Comparison of ENCODE assay signal across 24 cellular contexts in the genomic region with DNA sequence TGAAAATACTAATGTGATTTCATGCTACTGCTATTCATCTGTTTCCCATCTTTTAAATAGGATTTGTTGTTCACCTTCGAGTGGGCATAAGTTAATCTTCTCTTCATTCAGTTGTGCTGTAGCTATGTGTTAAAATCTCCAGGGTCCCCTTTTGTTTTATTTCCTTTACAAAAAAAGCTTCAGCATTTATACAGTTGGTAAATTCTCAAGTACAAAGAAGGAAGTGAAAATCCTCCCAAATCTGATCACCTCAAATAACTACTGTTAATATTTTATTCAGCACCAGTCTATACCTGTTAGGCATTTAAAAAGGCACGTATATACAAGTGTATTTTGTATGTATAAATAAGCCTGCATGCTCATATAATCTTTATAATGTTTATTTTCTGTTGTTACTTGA.
"Had no signal": no experiment of that assay in that cellular context is flagged by ENCODE, and none has a peak within 500 bp of the region (broad histone marks: within the 10 kb centered on the region; RNA-seq: fewer than 3 reads in every experiment).

No MANE protein-coding gene starts in this region.

- DNase-seq: effector memory CD8-positive, alpha-beta T cell; foreskin fibroblast; glutamatergic neuron; kidney; left cardiac atrium; left ventricle myocardium inferior; lower lobe of right lung; mesenchymal stem cell; naive thymus-derived CD8-positive, alpha-beta T cell; posterior cingulate gyrus; spleen; stimulated activated CD4-positive, alpha-beta T cell treated with anti-CD3 and anti-CD28 coated beads, Interleukin-15, amount 100 ng/mL, for 24 hours; stimulated activated CD4-positive, alpha-beta T cell treated with anti-CD3 and anti-CD28 coated beads, Interleukin-1b, Interleukin-23, amount 100 ng/mL, for 48 hours; stimulated activated CD4-positive, alpha-beta T cell treated with anti-CD3 and anti-CD28 coated beads, Interleukin-4, amount 100 ng/mL, for 24 hours; tibial artery; upper lobe of left lung; uterus had no signal

- H3K9me3 Mint-ChIP-seq: effector memory CD8-positive, alpha-beta T cell; naive thymus-derived CD8-positive, alpha-beta T cell; stimulated activated memory B cell treated with anti-CD40 and anti-IgM and Interleukin-4, amounts not matched to agents 10 μg/mL and 1 μg/mL and 100 μg/mL, for 72 hours; stimulated activated naive CD8-positive, alpha-beta T cell treated with anti-CD3 and anti-CD28 coated beads, Interleukin-15, Interleukin-2, amounts not matched to agents 100 ng/mL and 50 ng/mL, for 24 hours had no signal

- ATAC-seq: effector memory CD8-positive, alpha-beta T cell; gastroesophageal sphincter; left cardiac atrium; lower lobe of right lung; naive thymus-derived CD8-positive, alpha-beta T cell; sciatic nerve; stimulated activated memory B cell treated with anti-CD40 and anti-IgM and Interleukin-4, amounts not matched to agents 10 μg/mL and 1 μg/mL and 100 μg/mL, for 72 hours had no signal

- H3K9me3 ChIP-seq: esophagus muscularis mucosa, gastroesophageal sphincter, left ventricle myocardium inferior, lower lobe of right lung, neutrophil, spleen, tibial artery, upper lobe of left lung, uterus had no signal

- H3K27me3 Mint-ChIP-seq: effector memory CD8-positive, alpha-beta T cell; naive thymus-derived CD8-positive, alpha-beta T cell; stimulated activated memory B cell treated with anti-CD40 and anti-IgM and Interleukin-4, amounts not matched to agents 10 μg/mL and 1 μg/mL and 100 μg/mL, for 72 hours; stimulated activated naive CD8-positive, alpha-beta T cell treated with anti-CD3 and anti-CD28 coated beads, Interleukin-15, Interleukin-2, amounts not matched to agents 100 ng/mL and 50 ng/mL, for 24 hours had no signal

- H3K4me3 ChIP-seq: esophagus muscularis mucosa, gastroesophageal sphincter, left ventricle myocardium inferior, lower lobe of right lung, spleen, tibial artery, upper lobe of left lung, uterus had no signal

- H3K27me3 ChIP-seq: esophagus muscularis mucosa, gastroesophageal sphincter, neutrophil, spleen, tibial artery, upper lobe of left lung, uterus had no signal

- H3K4me3 Mint-ChIP-seq: effector memory CD8-positive, alpha-beta T cell; naive thymus-derived CD8-positive, alpha-beta T cell; stimulated activated memory B cell treated with anti-CD40 and anti-IgM and Interleukin-4, amounts not matched to agents 10 μg/mL and 1 μg/mL and 100 μg/mL, for 72 hours; stimulated activated naive CD8-positive, alpha-beta T cell treated with anti-CD3 and anti-CD28 coated beads, Interleukin-15, Interleukin-2, amounts not matched to agents 100 ng/mL and 50 ng/mL, for 24 hours had no signal

- H3K27ac Mint-ChIP-seq: stimulated activated memory B cell treated with anti-CD40 and anti-IgM and Interleukin-4, amounts not matched to agents 10 μg/mL and 1 μg/mL and 100 μg/mL, for 72 hours; stimulated activated naive CD8-positive, alpha-beta T cell treated with anti-CD3 and anti-CD28 coated beads, Interleukin-15, Interleukin-2, amounts not matched to agents 100 ng/mL and 50 ng/mL, for 24 hours had no signal

- H3K36me3 ChIP-seq: esophagus muscularis mucosa, gastroesophageal sphincter, left ventricle myocardium inferior, lower lobe of right lung, neutrophil, tibial artery, uterus had no signal

- H3K27ac ChIP-seq: epithelial cell of prostate, esophagus muscularis mucosa, gastroesophageal sphincter, left ventricle myocardium inferior, lower lobe of right lung, neutrophil, spleen, tibial artery, upper lobe of left lung, uterus had no signal
